8 cellular contexts compared by ENCODE assay signal in genomic region chr4:780730-781492, GRCh38. TPM values are rescaled to one million over a fixed set of nuclear protein-coding genes. Genes with fewer than 3 reads are reported as not detected.
A peak's percentile ranks its signal among the peaks of the same experiment; 100 is the strongest.
DNase-seq lines count a peak whose midpoint lies in the region; ATAC-seq and TF ChIP-seq lines count a peak whose summit lies in the region.

No MANE protein-coding gene starts in this region.

- no peaks in the 10 kb centered on the region for H4K20me1 ChIP-seq in SU-DHL-6 (ENCODE audit: low read depth, low read length)

- no peaks in the 10 kb centered on the region for H3F3A ChIP-seq in SU-DHL-6 (ENCODE audit: insufficient read depth)

- H3K27ac ChIP-seq in 22Rv1 (peak overlapping the region; percentile 99), SU-DHL-6 (ENCODE audit: low read depth, low read length) (peak overlapping the region; percentile 77), foreskin keratinocyte (peak overlapping the region; percentile 84), sigmoid colon (peak overlapping the region; percentile 89 to 96 (median 94))

- H3K9ac ChIP-seq in SU-DHL-6 (ENCODE audit: low read length) = peak overlapping the region; percentile 98

- no peak overlapping the region for H2AFZ ChIP-seq in SU-DHL-6 (ENCODE audit: low read depth, low read length, severe bottlenecking)

- H3K4me1 ChIP-seq in foreskin keratinocyte = no peaks in the 10 kb centered on the region
- peaks cover 0 to 68% (median 45%) of the 10 kb centered on the region in 4 donors for H3K4me1 ChIP-seq in sigmoid colon

- no peaks in the 10 kb centered on the region for H3K9me3 ChIP-seq in SU-DHL-6 (ENCODE audit: insufficient read depth, low read length)
- no peaks in the 10 kb centered on the region for H3K9me3 ChIP-seq in sigmoid colon

- H3K27me3 ChIP-seq in SU-DHL-6 (ENCODE audit: low read length) (no peaks in the 10 kb centered on the region), foreskin keratinocyte (peaks cover 19% of the 10 kb centered on the region), sigmoid colon (peaks cover 11 to 18% (median 15%) of the 10 kb centered on the region in 3 donors)

- peak overlapping the region; percentile 87 for H3K4me2 ChIP-seq in SU-DHL-6 (ENCODE audit: low read depth, low read length, poor library complexity, severe bottlenecking)

- 4% methylated on average over 38 of the region's 38 CpGs for whole genome bisulfite sequencing in sigmoid colon, 2 donors

- peak; percentile 1 for ATAC-seq in GM21737 (IDR thresholded peaks at IDR 0.05; ENCODE audit: unreplicated experiment)
- ATAC-seq in foreskin keratinocyte = peak; percentile 0
- ATAC-seq in GM19351 (IDR thresholded peaks at IDR 0.05; ENCODE audit: unreplicated experiment) = no peak

- peak overlapping the region; percentile 95 for H3K4me3 ChIP-seq in SU-DHL-6 (ENCODE audit: insufficient read depth, low read length, poor library complexity, severe bottlenecking)
- H3K4me3 ChIP-seq in sigmoid colon = peak overlapping the region; percentile 74 to 98 (median 92)

- DNase-seq in foreskin keratinocyte (no peak), sigmoid colon (no peak), cerebellar nuclear complex (lab: John Stamatoyannopoulos, UW) (no peak)
- DNase-seq in activated effector memory CD4-positive, alpha-beta T cell treated with Interleukin-2 at 50 U/mL for 16 hours = no peak

- TF ChIP-seq POLR2A in sigmoid colon (IDR thresholded peaks at IDR 0.05) = no peak

- H3K9me2 ChIP-seq in SU-DHL-6 (replicated peaks; ENCODE audit: insufficient read depth, low read length) = no peaks in the 10 kb centered on the region

- intact Hi-C loops in sigmoid colon (cut with DNase I) = loop anchor here (5.0 kb wide), 1 partner anchor 109 kb away; the partner anchor contains the start of genes ATP5ME and MYL5

- peaks cover 56% of the 10 kb centered on the region for H3K79me2 ChIP-seq in SU-DHL-6 (ENCODE audit: insufficient read depth, low read length)

- H3K36me3 ChIP-seq in SU-DHL-6 (ENCODE audit: low read length) (peaks cover 4% of the 10 kb centered on the region; the same call in 1 of the 2 replicates), sigmoid colon (peaks cover 3 to 34% (median 7%) of the 10 kb centered on the region in 4 donors)

- no peak for TF ChIP-seq EP300 in sigmoid colon (IDR thresholded peaks at IDR 0.05)

- TF ChIP-seq CTCF in 22Rv1 (IDR thresholded peaks at IDR 0.05) (no peak), SU-DHL-6 (IDR thresholded peaks at IDR 0.05; ENCODE audit: insufficient read depth, low read length, poor library complexity, severe bottlenecking) (no peak), foreskin keratinocyte (conservative IDR thresholded peaks at IDR 0.05) (no peak), sigmoid colon (IDR thresholded peaks at IDR 0.05) (no peak)

RNA-seq across cellular contexts. Expression of gene CPLX1, which starts 45.0 kb away (rescaled TPM):
- total RNA-seq in foreskin keratinocyte (0.07 and 0.10 TPM in 2 replicates), sigmoid colon (1 to 10 TPM in 1 of 4 donors, under 1 TPM in 3; 0.36 to 1.7 (median 0.45) TPM)
- polyA plus RNA-seq in foreskin keratinocyte (0.03 and 0.06 TPM in 2 replicates), sigmoid colon (1 to 10 TPM in 2 of 3 donors, under 1 TPM in 1; 0.23 to 3.0 (median 2.8) TPM)
